ENCODE assay signal across 1 cellular context in the genomic region with DNA sequence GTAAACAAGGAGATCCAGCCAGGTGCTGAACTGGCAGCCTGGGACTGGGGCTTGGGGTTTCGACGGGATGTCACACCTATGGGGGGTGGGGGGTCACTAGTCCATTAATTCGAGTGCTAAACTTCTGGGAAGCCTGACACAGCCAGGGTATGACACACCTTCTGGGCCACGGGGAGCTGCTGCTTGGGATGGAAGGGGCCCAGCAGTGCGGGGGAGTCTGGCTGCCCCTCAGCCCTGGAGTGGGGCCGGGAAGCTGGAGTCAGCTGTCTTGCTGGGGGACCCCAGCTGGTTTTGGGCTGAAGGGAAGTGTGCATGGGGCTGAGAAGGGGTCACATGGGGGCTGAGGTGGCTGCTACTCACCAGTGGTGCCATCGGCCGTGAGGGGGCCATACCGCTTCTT.
TF ChIP-seq lines count a peak whose summit lies in the region.

No MANE protein-coding gene starts in this region.

TF ChIP-seq in SK-N-SH, 30 proteins besides CTCF, POLR2A, EP300 and RAD21 (continued from another document):
- TF ChIP-seq, protein P1, sequence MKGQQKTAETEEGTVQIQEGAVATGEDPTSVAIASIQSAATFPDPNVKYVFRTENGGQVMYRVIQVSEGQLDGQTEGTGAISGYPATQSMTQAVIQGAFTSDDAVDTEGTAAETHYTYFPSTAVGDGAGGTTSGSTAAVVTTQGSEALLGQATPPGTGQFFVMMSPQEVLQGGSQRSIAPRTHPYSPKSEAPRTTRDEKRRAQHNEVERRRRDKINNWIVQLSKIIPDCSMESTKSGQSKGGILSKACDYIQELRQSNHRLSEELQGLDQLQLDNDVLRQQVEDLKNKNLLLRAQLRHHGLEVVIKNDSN (IDR thresholded peaks at IDR 0.05; ENCODE audit: borderline replicate concordance, low read depth): no peak
- no peak for TF ChIP-seq TCF12 (IDR thresholded peaks at IDR 0.05)
- no peak for TF ChIP-seq NRF1 (IDR thresholded peaks at IDR 0.05; ENCODE audit: low read depth, low read length)
- TF ChIP-seq, protein P2, sequence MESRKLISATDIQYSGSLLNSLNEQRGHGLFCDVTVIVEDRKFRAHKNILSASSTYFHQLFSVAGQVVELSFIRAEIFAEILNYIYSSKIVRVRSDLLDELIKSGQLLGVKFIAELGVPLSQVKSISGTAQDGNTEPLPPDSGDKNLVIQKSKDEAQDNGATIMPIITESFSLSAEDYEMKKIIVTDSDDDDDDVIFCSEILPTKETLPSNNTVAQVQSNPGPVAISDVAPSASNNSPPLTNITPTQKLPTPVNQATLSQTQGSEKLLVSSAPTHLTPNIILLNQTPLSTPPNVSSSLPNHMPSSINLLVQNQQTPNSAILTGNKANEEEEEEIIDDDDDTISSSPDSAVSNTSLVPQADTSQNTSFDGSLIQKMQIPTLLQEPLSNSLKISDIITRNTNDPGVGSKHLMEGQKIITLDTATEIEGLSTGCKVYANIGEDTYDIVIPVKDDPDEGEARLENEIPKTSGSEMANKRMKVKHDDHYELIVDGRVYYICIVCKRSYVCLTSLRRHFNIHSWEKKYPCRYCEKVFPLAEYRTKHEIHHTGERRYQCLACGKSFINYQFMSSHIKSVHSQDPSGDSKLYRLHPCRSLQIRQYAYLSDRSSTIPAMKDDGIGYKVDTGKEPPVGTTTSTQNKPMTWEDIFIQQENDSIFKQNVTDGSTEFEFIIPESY (IDR thresholded peaks at IDR 0.05; ENCODE audit: borderline replicate concordance, low read depth): no peak
- TF ChIP-seq GATA2 (CRISPR knock-in tag; IDR thresholded peaks at IDR 0.05): no peak
- TF ChIP-seq TEAD4 (IDR thresholded peaks at IDR 0.05; ENCODE audit: borderline replicate concordance, insufficient read depth): no peak
- TF ChIP-seq JUND (IDR thresholded peaks at IDR 0.05): no peak
- TF ChIP-seq, protein P3, sequence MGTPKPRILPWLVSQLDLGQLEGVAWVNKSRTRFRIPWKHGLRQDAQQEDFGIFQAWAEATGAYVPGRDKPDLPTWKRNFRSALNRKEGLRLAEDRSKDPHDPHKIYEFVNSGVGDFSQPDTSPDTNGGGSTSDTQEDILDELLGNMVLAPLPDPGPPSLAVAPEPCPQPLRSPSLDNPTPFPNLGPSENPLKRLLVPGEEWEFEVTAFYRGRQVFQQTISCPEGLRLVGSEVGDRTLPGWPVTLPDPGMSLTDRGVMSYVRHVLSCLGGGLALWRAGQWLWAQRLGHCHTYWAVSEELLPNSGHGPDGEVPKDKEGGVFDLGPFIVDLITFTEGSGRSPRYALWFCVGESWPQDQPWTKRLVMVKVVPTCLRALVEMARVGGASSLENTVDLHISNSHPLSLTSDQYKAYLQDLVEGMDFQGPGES (IDR thresholded peaks at IDR 0.05; ENCODE audit: low read depth, low read length): no peak
- TF ChIP-seq, protein P4, sequence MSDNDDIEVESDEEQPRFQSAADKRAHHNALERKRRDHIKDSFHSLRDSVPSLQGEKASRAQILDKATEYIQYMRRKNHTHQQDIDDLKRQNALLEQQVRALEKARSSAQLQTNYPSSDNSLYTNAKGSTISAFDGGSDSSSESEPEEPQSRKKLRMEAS (IDR thresholded peaks at IDR 0.05; ENCODE audit: low read depth): no peak
- TF ChIP-seq GABPA (IDR thresholded peaks at IDR 0.05; ENCODE audit: low read depth): no peak
- TF ChIP-seq FOXM1 (IDR thresholded peaks at IDR 0.05; ENCODE audit: low read depth): no peak
- TF ChIP-seq EZH2phosphoT487 (IDR thresholded peaks at IDR 0.05; ENCODE audit: borderline replicate concordance, low read depth): no peak
- TF ChIP-seq FOXJ3 (CRISPR knock-in tag; IDR thresholded peaks at IDR 0.05): no peak
- no peak for TF ChIP-seq RCOR1 (IDR thresholded peaks at IDR 0.05; ENCODE audit: low read length)
- TF ChIP-seq SMC3 (IDR thresholded peaks at IDR 0.05; ENCODE audit: low read depth, low read length): no peak
TF ChIP-seq in SK-N-SH: peak in this region for 0.
